ENCODE assay signal across 8 cellular contexts in the genomic region with DNA sequence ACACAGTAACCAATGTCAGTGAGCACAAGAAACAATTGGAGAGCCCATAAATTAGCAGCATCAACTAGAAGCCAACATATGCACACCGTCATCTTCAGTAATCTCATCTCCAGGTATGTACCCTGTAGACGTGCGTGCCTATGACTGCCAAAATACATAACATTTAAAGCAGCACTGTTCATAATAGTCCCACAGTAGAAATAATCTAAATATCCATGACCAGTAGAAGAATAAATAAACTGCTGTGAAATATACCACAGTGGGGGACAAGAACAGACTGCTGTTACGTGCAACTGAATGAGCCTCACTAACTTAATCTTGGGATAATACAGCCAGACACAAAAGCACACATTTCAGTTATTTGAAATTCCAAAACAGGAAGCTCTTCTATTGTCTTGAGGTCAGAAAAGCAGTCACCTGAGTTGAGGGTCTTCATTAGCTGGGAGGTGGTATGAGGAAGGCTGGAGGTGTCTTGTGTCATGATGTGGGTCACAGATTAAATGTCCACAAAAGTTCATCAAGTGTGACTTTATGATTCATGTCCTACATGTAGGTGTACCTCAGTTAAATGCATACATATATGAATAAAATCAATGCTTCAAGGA.
"Had no signal": no experiment of that assay in that cellular context is flagged by ENCODE, and none has a peak within 500 bp of the region (broad histone marks: within the 10 kb centered on the region; RNA-seq: fewer than 3 reads in every experiment).

No MANE protein-coding gene starts in this region.

- ATAC-seq: activated CD4-positive, CD25-positive, alpha-beta regulatory T cell treated with anti-CD3 and anti-CD28 coated beads, Interleukin-2, amount 50 U/mL, for 24 hours had no signal

- FAIRE-seq: bronchial epithelial cell, small intestine had no signal

- H3K27ac ChIP-seq: epithelial cell of prostate, left lung had no signal

- H3K9me3 ChIP-seq: left lung, tibial nerve had no signal

- DNase-seq: activated naive CD4-positive, alpha-beta T cell treated with anti-CD3 and anti-CD28 coated beads, Interleukin-2, amount 50 U/mL, for 16 hours; effector CD4-positive, alpha-beta T cell; left lung had no signal

- H3K4me1 ChIP-seq: left lung had no signal

- H3K36me3 ChIP-seq: left lung, tibial nerve had no signal

- H3K4me3 ChIP-seq: left lung, tibial nerve had no signal

- H3K27me3 ChIP-seq: left lung, tibial nerve had no signal
